14 cellular contexts compared by ENCODE assay signal in genomic region chr5:61630908-61631307, GRCh38.
DNase-seq lines count a peak whose midpoint lies in the region; ATAC-seq and TF ChIP-seq lines count a peak whose summit lies in the region.
"Had no signal": no experiment of that assay in that cellular context is flagged by ENCODE, and none has a peak within 500 bp of the region (broad histone marks: within the 10 kb centered on the region; RNA-seq: fewer than 3 reads in every experiment).

No MANE protein-coding gene starts in this region.

- no peak for TF ChIP-seq POLR2A in suprapubic skin (IDR thresholded peaks at IDR 0.05)

- H3K4me3 Mint-ChIP-seq in nephron progenitor cell = peak overlapping the region; percentile 25

- peaks cover 7% of the 10 kb centered on the region for H3K9me3 Mint-ChIP-seq in nephron progenitor cell

- H3K4me1 ChIP-seq in SJCRH30 (peaks cover 18% of the 10 kb centered on the region), suprapubic skin (peaks cover 12% of the 10 kb centered on the region)
- H3K4me1 ChIP-seq: Caco-2 had no signal

- TF ChIP-seq CTCF in nephron progenitor cell (IDR thresholded peaks at IDR 0.05) = no peak
- no peak for TF ChIP-seq CTCF in suprapubic skin (IDR thresholded peaks at IDR 0.05)

- WGBS in suprapubic skin = 85% methylated on average over 2 of the region's 2 CpGs

- H3K9me3 ChIP-seq in SJCRH30 (replicated peaks) = no peaks in the 10 kb centered on the region; the same call in 1 of the 2 replicates
- H3K9me3 ChIP-seq in suprapubic skin = no peaks in the 10 kb centered on the region
- H3K9me3 ChIP-seq: Caco-2, MG63 had no signal

- H3K4me1 Mint-ChIP-seq in nephron progenitor cell = peaks cover 7% of the 10 kb centered on the region

- no peak for DNase-seq in SJCRH30
- no peak for DNase-seq in nephron progenitor cell
- DNase-seq in suprapubic skin (ENCODE audit: low spot score in 2 of 2) = no peak
- no peak for DNase-seq in NCI-H146 (lab: John Stamatoyannopoulos, UW)
- no peak for DNase-seq in mesenteric fat pad (ENCODE audit: low spot score)
- DNase-seq in activated effector memory CD4-positive, alpha-beta T cell treated with Interleukin-2 at 50 U/mL for 16 hours = no peak
- DNase-seq: AML-193, Caco-2, HCEC 1CT, NCI-H1694 treated with DMSO at 0.1 percent for 48 hours had no signal

- H3K36me3 Mint-ChIP-seq in nephron progenitor cell (ENCODE audit: low read depth) = no peaks in the 10 kb centered on the region

- H3K36me3 ChIP-seq in SJCRH30 (no peaks in the 10 kb centered on the region), suprapubic skin (no peaks in the 10 kb centered on the region)
- H3K36me3 ChIP-seq: MG63 had no signal

- TF ChIP-seq EP300 in suprapubic skin (IDR thresholded peaks at IDR 0.05) = no peak

- H3K27me3 ChIP-seq in SJCRH30 = no peaks in the 10 kb centered on the region
- no peaks in the 10 kb centered on the region for H3K27me3 ChIP-seq in suprapubic skin
- H3K27me3 ChIP-seq: MG63 had no signal

- H3K27ac ChIP-seq in SJCRH30 (no peak overlapping the region), cingulate gyrus (ENCODE audit: low read depth, low read length) (peak overlapping the region; percentile 90), suprapubic skin (peak overlapping the region; percentile 7)

- H3K4me3 ChIP-seq in SJCRH30 (peak overlapping the region; percentile 49), suprapubic skin (no peak overlapping the region)
- H3K4me3 ChIP-seq: MG63 had no signal

- no peak for ATAC-seq in GM18520 (IDR thresholded peaks at IDR 0.05; ENCODE audit: unreplicated experiment)
- ATAC-seq: HepG2 had no signal

- H3K27ac Mint-ChIP-seq in nephron progenitor cell = no peak overlapping the region

- peaks cover 12% of the 10 kb centered on the region for H3K27me3 Mint-ChIP-seq in nephron progenitor cell (ENCODE audit: low read depth, poor library complexity)
